16 cellular contexts compared by ENCODE assay signal in genomic region chr17:13429201-13429600, GRCh38.
DNase-seq lines count a peak whose midpoint lies in the region; ATAC-seq and TF ChIP-seq lines count a peak whose summit lies in the region.
"Had no signal": no experiment of that assay in that cellular context is flagged by ENCODE, and none has a peak within 500 bp of the region (broad histone marks: within the 10 kb centered on the region; RNA-seq: fewer than 3 reads in every experiment).

No MANE protein-coding gene starts in this region.

- no peak for TF ChIP-seq CTCF in PC-3 (conservative IDR thresholded peaks at IDR 0.05; ENCODE audit: low read depth, low read length)
- TF ChIP-seq CTCF in fibroblast of lung (conservative IDR thresholded peaks at IDR 0.05 in 1 of 2, IDR thresholded peaks at IDR 0.05 in 1 of 2; ENCODE audit: low read depth in 1 of 2, low read length in 2 of 2) = no peak

- POLR2A ChIA-PET in PC-3 (lab: Charles Lee; ENCODE audit: unreplicated experiment) = no interaction called here

- no peak for ATAC-seq in PC-3
- no peak for ATAC-seq in HG02642 (IDR thresholded peaks at IDR 0.05; ENCODE audit: poor library complexity, unreplicated experiment)
- ATAC-seq: activated naive CD8-positive, alpha-beta T cell treated with anti-CD3 and anti-CD28 coated beads, Interleukin-2, amount 50 U/mL, for 24 hours; T-helper 17 cell had no signal

- no peaks in the 10 kb centered on the region for H3K9me3 ChIP-seq in PC-3 (ENCODE audit: low read length)
- H3K9me3 ChIP-seq in fibroblast of lung (ENCODE audit: control insufficient read depth, insufficient read depth, low read depth, low read length) = no peaks in the 10 kb centered on the region

- H3K79me2 ChIP-seq in PC-3 (ENCODE audit: low read length) (no peaks in the 10 kb centered on the region), fibroblast of lung (ENCODE audit: control insufficient read depth, insufficient read depth, low read length) (no peaks in the 10 kb centered on the region)

- H3K36me3 ChIP-seq in PC-3 (ENCODE audit: low read depth, low read length) (no peaks in the 10 kb centered on the region), fibroblast of lung (ENCODE audit: control insufficient read depth, insufficient read depth, low read length) (no peaks in the 10 kb centered on the region), H7 (replicated peaks; ENCODE audit: control insufficient read depth, insufficient read depth, low read length) (no peaks in the 10 kb centered on the region)

- H3K4me3 ChIP-seq in PC-3 (ENCODE audit: low read length) (no peak overlapping the region), fibroblast of lung (replicated peaks in 1 of 4; ENCODE audit: control extremely low read depth in 1 of 4, insufficient read depth in 1 of 4, low read depth in 3 of 4, low read length in 4 of 4) (no peak overlapping the region), H7 (ENCODE audit: insufficient read depth, low read depth, low read length) (no peak overlapping the region)
- H3K4me3 ChIP-seq: skin epidermis had no signal

- intact Hi-C loops in PC-3 (cut with micrococcal nuclease) = no loop called here

- H3K9ac ChIP-seq in PC-3 (ENCODE audit: low read length) = no peak overlapping the region
- H3K9ac ChIP-seq in fibroblast of lung (ENCODE audit: insufficient read depth, low read length) = no peak overlapping the region

- H3K27ac ChIP-seq in PC-3 (ENCODE audit: low read length) (no peak overlapping the region), fibroblast of lung (ENCODE audit: insufficient read depth, low read length) (no peak overlapping the region)

- no TSS peak for BruUV-seq in PC-3 (replicated peaks; lab: Mats Ljungman, UMichigan)

- H3K4me2 ChIP-seq in PC-3 (ENCODE audit: low read length) (no peak overlapping the region), fibroblast of lung (ENCODE audit: extremely low read depth, insufficient read depth, low read length) (peak overlapping the region; percentile 11)

- H4K20me1 ChIP-seq in PC-3 (ENCODE audit: low read length) (no peaks in the 10 kb centered on the region), fibroblast of lung (ENCODE audit: control insufficient read depth, extremely low read depth, insufficient read depth, low read length) (no peaks in the 10 kb centered on the region)

- DNase-seq in Daoy (ENCODE audit: low read depth) = peak; percentile 62
- DNase-seq in PC-3 = peak; percentile 55
- DNase-seq in fibroblast of lung (ENCODE audit: low read depth in 2 of 2) = peak; percentile 83 to 92
- peak; percentile 30 for DNase-seq in retina
- no peak for DNase-seq in H7
- no peak for DNase-seq in putamen (ENCODE audit: low spot score)
- DNase-seq in globus pallidus (ENCODE audit: low spot score) = no peak
- DNase-seq: activated naive CD8-positive, alpha-beta T cell treated with anti-CD3 and anti-CD28 coated beads, Interleukin-2, amount 50 U/mL, for 24 hours; DMS 273 treated with DMSO at 0.1 percent for 48 hours; effector CD4-positive, alpha-beta T cell; midbrain; NCI-H1092; NCI-H69; T-helper 17 cell had no signal

- H3K27me3 ChIP-seq in PC-3 (ENCODE audit: low read length) (no peaks in the 10 kb centered on the region), fibroblast of lung (ENCODE audit: control insufficient read depth, insufficient read depth, low read length) (no peaks in the 10 kb centered on the region), H7 (ENCODE audit: control insufficient read depth, insufficient read depth, low read length) (no peaks in the 10 kb centered on the region)

- CTCF ChIA-PET in PC-3 (lab: Charles Lee) = no interaction called here

- H3K4me1 ChIP-seq in PC-3 (ENCODE audit: insufficient read depth, low read length) (peaks cover 6% of the 10 kb centered on the region; the same call in 1 of the 2 replicates), fibroblast of lung (ENCODE audit: control insufficient read depth, extremely low read depth, insufficient read depth, low read length) (peaks cover 6% of the 10 kb centered on the region)

- H2AFZ ChIP-seq in PC-3 (ENCODE audit: low read length) (no peak overlapping the region), fibroblast of lung (ENCODE audit: low read length) (no peak overlapping the region)

- H3F3A ChIP-seq in PC-3 (ENCODE audit: low read length, unreplicated experiment) = no peaks in the 10 kb centered on the region

- H3K9me2 ChIP-seq in PC-3 (replicated peaks; ENCODE audit: low read length) = no peaks in the 10 kb centered on the region

Comparison
In these comparisons a context has a peak if more than half of its experiments do, and no peak if none do; other contexts are left out.
1. DNase-seq: peak in Daoy (single experiment), PC-3 (single experiment), fibroblast of lung (2 of 2) and retina (single experiment); none in H7 (single experiment), putamen (single experiment) and globus pallidus (single experiment).